9 cellular contexts compared by ENCODE assay signal in the genomic region with DNA sequence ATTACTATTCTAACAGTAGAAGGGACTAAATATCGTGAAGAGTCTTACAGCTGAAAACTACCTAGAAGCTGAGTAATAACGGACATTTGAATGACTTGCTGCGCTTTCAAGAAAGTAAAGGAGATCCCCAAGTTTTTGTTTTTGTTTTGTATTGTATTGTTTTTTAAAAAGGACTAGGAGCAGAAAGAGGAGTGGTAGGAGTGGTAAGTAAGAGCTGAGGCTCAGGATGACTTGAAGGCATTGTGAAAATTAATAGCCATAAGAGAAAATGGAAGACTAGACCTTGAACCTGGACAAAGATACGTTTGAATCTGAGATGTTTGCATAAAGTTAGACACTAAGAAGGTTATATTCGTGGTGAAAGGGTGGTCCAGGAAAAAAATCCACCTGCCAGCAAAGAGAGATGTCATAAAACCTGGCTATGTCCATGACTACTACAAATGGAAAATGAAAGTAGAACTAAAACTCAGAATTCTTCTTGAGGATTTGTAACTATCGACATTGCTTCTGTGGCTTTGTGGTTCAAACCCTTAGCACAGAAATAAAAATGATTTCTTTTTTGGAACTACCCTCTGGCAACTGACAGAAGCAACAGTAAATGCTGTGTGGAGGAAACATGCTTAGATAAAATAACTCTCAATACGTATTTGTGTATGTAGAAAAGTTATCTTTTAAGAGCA.
DNase-seq lines count a peak whose midpoint lies in the region; ATAC-seq, FAIRE-seq and TF ChIP-seq lines count a peak whose summit lies in the region.
"Had no signal": no experiment of that assay in that cellular context is flagged by ENCODE, and none has a peak within 500 bp of the region (broad histone marks: within the 10 kb centered on the region; RNA-seq: fewer than 3 reads in every experiment).

No MANE protein-coding gene starts in this region.

- H3K27me3 Mint-ChIP-seq in MCF 10A (ENCODE audit: insufficient read depth, unreplicated experiment) (no peaks in the 10 kb centered on the region), astrocyte (ENCODE audit: low read depth, unreplicated experiment) (no peaks in the 10 kb centered on the region), progenitor cell of endocrine pancreas (no peaks in the 10 kb centered on the region)

- H2AFZ ChIP-seq in astrocyte (ENCODE audit: low read depth, low read length), result no peak overlapping the region

- CTCF ChIA-PET in MCF 10A (lab: Yijun Ruan, JAX), result interaction anchor here (0.6 kb wide), 2 partner anchors 89 to 94 kb away, joined by 3 to 5 read pairs; no protein-coding TSS in a partner anchor

- H3K9me3 Mint-ChIP-seq in MCF 10A (ENCODE audit: unreplicated experiment) (peaks cover 7% of the 10 kb centered on the region), astrocyte (ENCODE audit: unreplicated experiment) (no peaks in the 10 kb centered on the region), progenitor cell of endocrine pancreas (ENCODE audit: low read depth) (no peaks in the 10 kb centered on the region)

- BruUV-seq in MCF 10A (replicated peaks; lab: Mats Ljungman, UMichigan), result no TSS peak

- DNase-seq in breast epithelium (ENCODE audit: low spot score in 2 of 2) (no peak), MCF 10A (ENCODE audit: unreplicated experiment) (no peak), astrocyte (ENCODE audit: low read depth) (no peak), tibial artery (no peak), NCI-H1105 (lab: John Stamatoyannopoulos, UW) (no peak), progenitor cell of endocrine pancreas (ENCODE audit: low spot score, unreplicated experiment) (no peak), left lung (no peak)
- DNase-seq: IMR-90 had no signal

- H3K27me3 ChIP-seq in breast epithelium (no peaks in the 10 kb centered on the region), astrocyte (ENCODE audit: insufficient read depth, low read length) (no peaks in the 10 kb centered on the region), tibial artery (no peaks in the 10 kb centered on the region), left lung (no peaks in the 10 kb centered on the region)

- no peaks in the 10 kb centered on the region for H3K79me2 ChIP-seq in astrocyte (ENCODE audit: insufficient read depth, low read length)

- H3K9ac ChIP-seq in astrocyte (ENCODE audit: low read length), result no peak overlapping the region

- H4K20me1 ChIP-seq in astrocyte (ENCODE audit: insufficient read depth, low read length), result no peaks in the 10 kb centered on the region

- H3K27ac ChIP-seq in breast epithelium, result no peak overlapping the region
- no peak overlapping the region for H3K27ac ChIP-seq in astrocyte (ENCODE audit: low read depth, low read length)
- no peak overlapping the region for H3K27ac ChIP-seq in tibial artery
- H3K27ac ChIP-seq in left lung, result no peak overlapping the region

- H3K36me3 Mint-ChIP-seq in MCF 10A (ENCODE audit: insufficient read depth, unreplicated experiment) (no peaks in the 10 kb centered on the region), astrocyte (ENCODE audit: low read depth, unreplicated experiment) (peaks cover 3% of the 10 kb centered on the region), progenitor cell of endocrine pancreas (ENCODE audit: insufficient read depth) (no peaks in the 10 kb centered on the region)

- no peaks in the 10 kb centered on the region for H3K4me1 Mint-ChIP-seq in MCF 10A (ENCODE audit: insufficient read depth, unreplicated experiment)
- H3K4me1 Mint-ChIP-seq in astrocyte (ENCODE audit: low read depth, unreplicated experiment), result peaks cover 3% of the 10 kb centered on the region
- H3K4me1 Mint-ChIP-seq in progenitor cell of endocrine pancreas (ENCODE audit: low read depth), result peaks cover 13% of the 10 kb centered on the region

- H3K9me3 ChIP-seq in breast epithelium (no peaks in the 10 kb centered on the region), astrocyte (ENCODE audit: insufficient read depth, low read depth, low read length) (no peaks in the 10 kb centered on the region), tibial artery (no peaks in the 10 kb centered on the region), left lung (no peaks in the 10 kb centered on the region)

- H3K4me3 ChIP-seq in breast epithelium (peak overlapping the region; percentile 10 to 45 (median 12)), astrocyte (ENCODE audit: insufficient read depth, low read depth, low read length) (no peak overlapping the region), tibial artery (peak overlapping the region; percentile 13 to 19), left lung (no peak overlapping the region)

- POLR2A ChIA-PET in MCF 10A (lab: Yijun Ruan, JAX), result interaction anchor here (0.6 kb wide), 1 partner anchor 95 kb away, joined by 3 read pairs; no protein-coding TSS in a partner anchor

- no peak overlapping the region for H3K4me3 Mint-ChIP-seq in MCF 10A (ENCODE audit: unreplicated experiment)
- peak overlapping the region; percentile 7 for H3K4me3 Mint-ChIP-seq in astrocyte (ENCODE audit: unreplicated experiment)
- no peak overlapping the region for H3K4me3 Mint-ChIP-seq in progenitor cell of endocrine pancreas (ENCODE audit: low read depth)

- TF ChIP-seq POLR2A in breast epithelium (IDR thresholded peaks at IDR 0.05), result no peak

- FAIRE-seq in astrocyte (lab: Jason Lieb, UNC), result no peak

- intact Hi-C loops in breast epithelium (cut with DNase I; ENCODE audit: low total_unique reads), result loop anchor here (10.0 kb wide), 1 partner anchor 1237 kb away; no protein-coding TSS in a partner anchor
- intact Hi-C loops in MCF 10A (cut with micrococcal nuclease), result no loop called here
- intact Hi-C loops in tibial artery (cut with DNase I; ENCODE audit: low total_unique reads), result no loop called here
- intact Hi-C loops in left lung (cut with DNase I), result no loop called here

- H3K27ac Mint-ChIP-seq in MCF 10A (ENCODE audit: low read depth, unreplicated experiment) (no peak overlapping the region), astrocyte (ENCODE audit: unreplicated experiment) (no peak overlapping the region), progenitor cell of endocrine pancreas (no peak overlapping the region)

- TF ChIP-seq CTCF in breast epithelium (IDR thresholded peaks at IDR 0.05) (no peak), MCF 10A (IDR thresholded peaks at IDR 0.05; ENCODE audit: unreplicated experiment) (no peak), astrocyte (IDR thresholded peaks at IDR 0.05; ENCODE audit: insufficient read depth, low read depth, low read length) (no peak), tibial artery (IDR thresholded peaks at IDR 0.05) (no peak), progenitor cell of endocrine pancreas (IDR thresholded peaks at IDR 0.05; ENCODE audit: unreplicated experiment) (no peak), left lung (IDR thresholded peaks at IDR 0.05) (no peak)

- H3K4me1 ChIP-seq in breast epithelium (no peaks in the 10 kb centered on the region), astrocyte (ENCODE audit: insufficient read depth, low read length) (no peaks in the 10 kb centered on the region), tibial artery (no peaks in the 10 kb centered on the region), left lung (no peaks in the 10 kb centered on the region)

- ATAC-seq in HG03175 (IDR thresholded peaks at IDR 0.05; ENCODE audit: unreplicated experiment) (peak; percentile 62), left lung (no peak)

- H3K36me3 ChIP-seq in breast epithelium (no peaks in the 10 kb centered on the region), astrocyte (ENCODE audit: insufficient read depth, low read length) (no peaks in the 10 kb centered on the region), tibial artery (no peaks in the 10 kb centered on the region), left lung (no peaks in the 10 kb centered on the region)

- no peak overlapping the region for H3K4me2 ChIP-seq in astrocyte (ENCODE audit: low read length)

Comparison
In these comparisons a context has a peak if more than half of its experiments do, and no peak if none do; other contexts are left out.
1. H3K4me3 ChIP-seq: peak in breast epithelium (3 of 3) and tibial artery (2 of 2); none in astrocyte (single experiment) and left lung (0 of 2).